In genomic region chr13:24076124-24076523, GRCh38 we compare ENCODE assay signal across 12 cellular contexts.
DNase-seq lines count a peak whose midpoint lies in the region; TF ChIP-seq lines count a peak whose summit lies in the region.
"Had no signal": no experiment of that assay in that cellular context is flagged by ENCODE, and none has a peak within 500 bp of the region (broad histone marks: within the 10 kb centered on the region; RNA-seq: fewer than 3 reads in every experiment).

No MANE protein-coding gene starts in this region.

- H3K27ac ChIP-seq in colonic mucosa (peak overlapping the region; percentile 32), liver (ENCODE audit: low read depth in 1 of 2, low read length in 2 of 2) (peak overlapping the region; percentile 93 to 98)

- no peak overlapping the region for H3K27ac Mint-ChIP-seq in activated CD4-positive, alpha-beta memory T cell treated with anti-CD3 and anti-CD28 coated beads, Interleukin-2, amount 10 ng/mL, durations not matched to agents 7 days and 5 days
- H3K27ac Mint-ChIP-seq: memory B cell; T-helper 1 cell treated with Interleukin-12 subunit alpha and Interleukin-12 subunit beta and Interleukin-4 antibody, amounts not matched to agents 30 μg/mL and 1 μg/mL, for 36 hours had no signal

- no peaks in the 10 kb centered on the region for H3K27me3 ChIP-seq in colonic mucosa
- H3K27me3 ChIP-seq in liver (ENCODE audit: control insufficient read depth in 4 of 4, insufficient read depth in 4 of 4, low read length in 3 of 4): no peaks in the 10 kb centered on the region

- H3K4me3 ChIP-seq in LNCaP clone FGC (ENCODE audit: low read depth, low read length): no peak overlapping the region
- peak overlapping the region; percentile 22 for H3K4me3 ChIP-seq in colonic mucosa
- peak overlapping the region in 1 of 3 donors; percentile 43 for H3K4me3 ChIP-seq in liver (ENCODE audit: low read depth in 1 of 3, low read length in 3 of 3)

- H3K4me3 Mint-ChIP-seq in activated CD4-positive, alpha-beta memory T cell treated with anti-CD3 and anti-CD28 coated beads, Interleukin-2, amount 10 ng/mL, durations not matched to agents 7 days and 5 days: no peak overlapping the region
- H3K4me3 Mint-ChIP-seq: memory B cell; T-helper 1 cell treated with Interleukin-12 subunit alpha and Interleukin-12 subunit beta and Interleukin-4 antibody, amounts not matched to agents 30 μg/mL and 1 μg/mL, for 36 hours had no signal

- TF ChIP-seq CTCF in LNCaP clone FGC (IDR thresholded peaks at IDR 0.05; ENCODE audit: control insufficient read depth, extremely low read depth, insufficient read depth) (no peak), colonic mucosa (IDR thresholded peaks at IDR 0.05) (no peak), liver (IDR thresholded peaks at IDR 0.05; ENCODE audit: low read depth, low read length, missing input control) (no peak)

- H3K4me1 ChIP-seq in colonic mucosa (peaks cover 8% of the 10 kb centered on the region), liver (ENCODE audit: control insufficient read depth in 4 of 4, insufficient read depth in 4 of 4, low read length in 3 of 4) (peaks cover 6 to 19% (median 14%) of the 10 kb centered on the region in 4 donors)

- 20% methylated on average over 3 of the region's 3 CpGs for WGBS in liver

- no peaks in the 10 kb centered on the region for H3K9me3 Mint-ChIP-seq in activated CD4-positive, alpha-beta memory T cell treated with anti-CD3 and anti-CD28 coated beads, Interleukin-2, amount 10 ng/mL, durations not matched to agents 7 days and 5 days
- H3K9me3 Mint-ChIP-seq: memory B cell; T-helper 1 cell treated with Interleukin-12 subunit alpha and Interleukin-12 subunit beta and Interleukin-4 antibody, amounts not matched to agents 30 μg/mL and 1 μg/mL, for 36 hours had no signal

- peak; percentile 53 to 55 for TF ChIP-seq RAD21 in liver (IDR thresholded peaks at IDR 0.05)

- CTCF ChIA-PET in activated CD4-positive, alpha-beta memory T cell treated with anti-CD3 and anti-CD28 coated beads, Interleukin-2, amount 10 ng/mL, durations not matched to agents 7 days and 5 days (lab: Charles Lee): no interaction called here

- POLR2A ChIA-PET in activated CD4-positive, alpha-beta memory T cell treated with anti-CD3 and anti-CD28 coated beads, Interleukin-2, amount 10 ng/mL, durations not matched to agents 7 days and 5 days (lab: Charles Lee): no interaction called here

- peaks cover 4% of the 10 kb centered on the region for H3K4me1 Mint-ChIP-seq in activated CD4-positive, alpha-beta memory T cell treated with anti-CD3 and anti-CD28 coated beads, Interleukin-2, amount 10 ng/mL, durations not matched to agents 7 days and 5 days
- H3K4me1 Mint-ChIP-seq: memory B cell had no signal

- H3K9me3 ChIP-seq in colonic mucosa: no peaks in the 10 kb centered on the region
- no peaks in the 10 kb centered on the region for H3K9me3 ChIP-seq in liver (ENCODE audit: control insufficient read depth in 4 of 4, low read length in 3 of 4)

- peaks cover 4% of the 10 kb centered on the region for H3K27me3 Mint-ChIP-seq in activated CD4-positive, alpha-beta memory T cell treated with anti-CD3 and anti-CD28 coated beads, Interleukin-2, amount 10 ng/mL, durations not matched to agents 7 days and 5 days

- H3K36me3 ChIP-seq in colonic mucosa: no peaks in the 10 kb centered on the region
- no peaks in the 10 kb centered on the region for H3K36me3 ChIP-seq in liver (ENCODE audit: control insufficient read depth in 4 of 4, insufficient read depth in 3 of 4, low read depth in 1 of 4, low read length in 3 of 4)

- no peaks in the 10 kb centered on the region for H3K36me3 Mint-ChIP-seq in activated CD4-positive, alpha-beta memory T cell treated with anti-CD3 and anti-CD28 coated beads, Interleukin-2, amount 10 ng/mL, durations not matched to agents 7 days and 5 days (ENCODE audit: low read depth)
- H3K36me3 Mint-ChIP-seq: memory B cell had no signal

- H3K9ac ChIP-seq in colonic mucosa (ENCODE audit: low read depth in 2 of 2, low read length in 2 of 2): peak overlapping the region in 1 of 2 donors; percentile 22
- peak overlapping the region; percentile 3 to 80 for H3K9ac ChIP-seq in liver (ENCODE audit: low read depth in 1 of 2, low read length in 2 of 2)

- DNase-seq in LNCaP clone FGC (ENCODE audit: low read depth): peak; percentile 59
- DNase-seq in colonic mucosa: peak; percentile 70
- peak; percentile 72 for DNase-seq in superior temporal gyrus (ENCODE audit: extremely low spot score)
- no peak for DNase-seq in activated CD4-positive, alpha-beta memory T cell treated with anti-CD3 and anti-CD28 coated beads, Interleukin-2, amount 10 ng/mL, durations not matched to agents 7 days and 5 days
- no peak for DNase-seq in DMS79 (lab: John Stamatoyannopoulos, UW)
- DNase-seq in stimulated activated CD4-positive, alpha-beta T cell treated with anti-CD3 and anti-CD28 coated beads, Interleukin-15, amount 100 ng/mL, for 24 hours: no peak
- DNase-seq: activated CD4-positive, alpha-beta T cell treated with anti-CD3 and anti-CD28 coated beads, Interleukin-2, amount 50 U/mL, for 48 hours; activated naive CD4-positive, alpha-beta T cell treated with anti-CD3 and anti-CD28 coated beads, Interleukin-2, amount 50 U/mL, for 16 hours; cortex of kidney had no signal

- intact Hi-C loops in colonic mucosa (cut with DNase I): no loop called here

TF ChIP-seq in liver, 16 proteins besides CTCF, POLR2A, EP300 and RAD21:
- TF ChIP-seq ATF3 (IDR thresholded peaks at IDR 0.05) (peak; percentile 97), REST (IDR thresholded peaks at IDR 0.05) (peak; percentile 16), SP1 (IDR thresholded peaks at IDR 0.05) (peak; percentile 72), HNF4A (conservative IDR thresholded peaks at IDR 0.05) (peak; percentile 55 to 76), FOXA1 (IDR thresholded peaks at IDR 0.05) (no peak), EGR1 (IDR thresholded peaks at IDR 0.05; ENCODE audit: low read depth in 2 of 2) (peak; percentile 15 to 16), ZBTB33 (IDR thresholded peaks at IDR 0.05) (peak; percentile 80), GABPA (IDR thresholded peaks at IDR 0.05 in 1 of 2, conservative IDR thresholded peaks at IDR 0.05 in 1 of 2) (peak in 1 of 2 donors; percentile 25), MAX (IDR thresholded peaks at IDR 0.05) (peak; percentile 87), YY1 (IDR thresholded peaks at IDR 0.05) (peak; percentile 67), HNF4G (IDR thresholded peaks at IDR 0.05) (no peak), RXRA (IDR thresholded peaks at IDR 0.05) (peak; percentile 55 to 89), FOXA2 (IDR thresholded peaks at IDR 0.05) (peak; percentile 53), TAF1 (conservative IDR thresholded peaks at IDR 0.05) (no peak), NR2F2 (IDR thresholded peaks at IDR 0.05) (no peak), JUND (IDR thresholded peaks at IDR 0.05) (peak; percentile 33 to 58)

Comparison
In these comparisons a context has a peak if more than half of its experiments do, and no peak if none do; other contexts are left out.
1. DNase-seq: peak in LNCaP clone FGC (single experiment), colonic mucosa (single experiment) and superior temporal gyrus (single experiment); none in activated CD4-positive, alpha-beta memory T cell treated with anti-CD3 and anti-CD28 coated beads, Interleukin-2, amount 10 ng/mL, durations not matched to agents 7 days and 5 days (single experiment), DMS79 (single experiment) and stimulated activated CD4-positive, alpha-beta T cell treated with anti-CD3 and anti-CD28 coated beads, Interleukin-15, amount 100 ng/mL, for 24 hours (single experiment).